2 cellular contexts compared by ENCODE assay signal in genomic region chr11:44879432-44879831, GRCh38.
A peak's percentile ranks its signal among the peaks of the same experiment; 100 is the strongest.
TF ChIP-seq lines count a peak whose summit lies in the region.

No MANE protein-coding gene starts in this region.

TF ChIP-seq in HEK293, 187 proteins besides CTCF, POLR2A, EP300 and RAD21:
- peak; percentile 65 for TF ChIP-seq ZNF623 (tag by site-specific recombination; IDR thresholded peaks at IDR 0.05)
- TF ChIP-seq ZNF221 (tag by site-specific recombination; IDR thresholded peaks at IDR 0.05; ENCODE audit: borderline replicate concordance) = no peak
- no peak for TF ChIP-seq ZFP69B (tag by site-specific recombination; IDR thresholded peaks at IDR 0.05)
- no peak for TF ChIP-seq ZSCAN16 (tag by site-specific recombination; IDR thresholded peaks at IDR 0.05)
- TF ChIP-seq, protein P1, sequence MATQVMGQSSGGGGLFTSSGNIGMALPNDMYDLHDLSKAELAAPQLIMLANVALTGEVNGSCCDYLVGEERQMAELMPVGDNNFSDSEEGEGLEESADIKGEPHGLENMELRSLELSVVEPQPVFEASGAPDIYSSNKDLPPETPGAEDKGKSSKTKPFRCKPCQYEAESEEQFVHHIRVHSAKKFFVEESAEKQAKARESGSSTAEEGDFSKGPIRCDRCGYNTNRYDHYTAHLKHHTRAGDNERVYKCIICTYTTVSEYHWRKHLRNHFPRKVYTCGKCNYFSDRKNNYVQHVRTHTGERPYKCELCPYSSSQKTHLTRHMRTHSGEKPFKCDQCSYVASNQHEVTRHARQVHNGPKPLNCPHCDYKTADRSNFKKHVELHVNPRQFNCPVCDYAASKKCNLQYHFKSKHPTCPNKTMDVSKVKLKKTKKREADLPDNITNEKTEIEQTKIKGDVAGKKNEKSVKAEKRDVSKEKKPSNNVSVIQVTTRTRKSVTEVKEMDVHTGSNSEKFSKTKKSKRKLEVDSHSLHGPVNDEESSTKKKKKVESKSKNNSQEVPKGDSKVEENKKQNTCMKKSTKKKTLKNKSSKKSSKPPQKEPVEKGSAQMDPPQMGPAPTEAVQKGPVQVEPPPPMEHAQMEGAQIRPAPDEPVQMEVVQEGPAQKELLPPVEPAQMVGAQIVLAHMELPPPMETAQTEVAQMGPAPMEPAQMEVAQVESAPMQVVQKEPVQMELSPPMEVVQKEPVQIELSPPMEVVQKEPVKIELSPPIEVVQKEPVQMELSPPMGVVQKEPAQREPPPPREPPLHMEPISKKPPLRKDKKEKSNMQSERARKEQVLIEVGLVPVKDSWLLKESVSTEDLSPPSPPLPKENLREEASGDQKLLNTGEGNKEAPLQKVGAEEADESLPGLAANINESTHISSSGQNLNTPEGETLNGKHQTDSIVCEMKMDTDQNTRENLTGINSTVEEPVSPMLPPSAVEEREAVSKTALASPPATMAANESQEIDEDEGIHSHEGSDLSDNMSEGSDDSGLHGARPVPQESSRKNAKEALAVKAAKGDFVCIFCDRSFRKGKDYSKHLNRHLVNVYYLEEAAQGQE (tag by site-specific recombination; IDR thresholded peaks at IDR 0.05) = no peak
- no peak for TF ChIP-seq ZNF248 (tag by site-specific recombination; IDR thresholded peaks at IDR 0.05)
- no peak for TF ChIP-seq TCF7L2 (IDR thresholded peaks at IDR 0.05; ENCODE audit: borderline replicate concordance, low read depth, low read length)
- TF ChIP-seq ZNF416 (tag by site-specific recombination; IDR thresholded peaks at IDR 0.05) = no peak
- no peak for TF ChIP-seq ZNF394 (tag by site-specific recombination; IDR thresholded peaks at IDR 0.05; ENCODE audit: borderline replicate concordance)

TF ChIP-seq in H1, 55 proteins besides CTCF, POLR2A, EP300 and RAD21:
- TF ChIP-seq KDM1A (IDR thresholded peaks at IDR 0.05; ENCODE audit: borderline replicate concordance, low read length) (peak; percentile 21; the same call in 1 of the 2 replicates), TEAD4 (IDR thresholded peaks at IDR 0.05; ENCODE audit: low read depth, low read length) (no peak), ASH2L (IDR thresholded peaks at IDR 0.05; ENCODE audit: low read length) (no peak)
